Comparison of ENCODE assay signal across 18 cellular contexts in genomic region chr5:39762761-39763160, GRCh38.
DNase-seq lines count a peak whose midpoint lies in the region; ATAC-seq, FAIRE-seq and TF ChIP-seq lines count a peak whose summit lies in the region.
"Had no signal": no experiment of that assay in that cellular context is flagged by ENCODE, and none has a peak within 500 bp of the region (broad histone marks: within the 10 kb centered on the region; RNA-seq: fewer than 3 reads in every experiment).

No MANE protein-coding gene starts in this region.

- no peak overlapping the region for H3K4ac ChIP-seq in mesenchymal stem cell (ENCODE audit: low read depth in 1 of 2, low read length in 2 of 2)

- no peaks in the 10 kb centered on the region for H3K9me3 ChIP-seq in mesenchymal stem cell (ENCODE audit: control insufficient read depth, low read length)
- no peaks in the 10 kb centered on the region for H3K9me3 ChIP-seq in small intestine (ENCODE audit: control insufficient read depth, low read depth)
- H3K9me3 ChIP-seq: Caco-2, HAP-1 had no signal

- no peak for DNase-seq in GM23338 (ENCODE audit: low spot score)
- no peak for DNase-seq in mesenchymal stem cell
- DNase-seq in midbrain (lab: John Stamatoyannopoulos, UW) = no peak
- no peak for DNase-seq in small intestine
- no peak for DNase-seq in HUDEP-2 (lab: John Stamatoyannopoulos, UW; ENCODE audit: unreplicated experiment in 76 of 76)
- DNase-seq: ACHN; AML-193; Caco-2; CD4-positive, alpha-beta T cell; EL; KBM-7 had no signal

- no peaks in the 10 kb centered on the region for H3K9me3 Mint-ChIP-seq in GM23338
- H3K9me3 Mint-ChIP-seq: CD4-positive, alpha-beta T cell; IgD-negative memory B cell had no signal

- no peak overlapping the region for H3K18ac ChIP-seq in mesenchymal stem cell (ENCODE audit: low read depth in 1 of 2, low read length in 2 of 2)

- no peak overlapping the region for H3K27ac Mint-ChIP-seq in GM23338
- H3K27ac Mint-ChIP-seq: CD4-positive, alpha-beta T cell; IgD-negative memory B cell had no signal

- no peak overlapping the region for H3K4me3 ChIP-seq in GM23338
- no peak overlapping the region for H3K4me3 ChIP-seq in mesenchymal stem cell (ENCODE audit: insufficient read depth in 1 of 2, low read depth in 1 of 2, low read length in 2 of 2)
- H3K4me3 ChIP-seq in small intestine (ENCODE audit: low read depth in 1 of 2, low read length in 2 of 2) = no peak overlapping the region
- H3K4me3 ChIP-seq: GM12878, HAP-1 had no signal

- H3K4me1 Mint-ChIP-seq in GM23338 = no peaks in the 10 kb centered on the region

- no peak overlapping the region for H3K4me3 Mint-ChIP-seq in GM23338
- H3K4me3 Mint-ChIP-seq: CD4-positive, alpha-beta T cell; IgD-negative memory B cell had no signal

- ATAC-seq in GM23338 = no peak
- ATAC-seq: GM12878 had no signal

- H2AFZ ChIP-seq in GM23338 = 0 out of 2 replicates have a peak overlapping the region, but pooled peaks have one; percentile 45
- H2AFZ ChIP-seq in mesenchymal stem cell (ENCODE audit: low read depth, low read length) = no peak overlapping the region

- no peak overlapping the region for H3K14ac ChIP-seq in mesenchymal stem cell (ENCODE audit: low read length in 2 of 2)

- H3F3A ChIP-seq in GM23338 (replicated peaks; ENCODE audit: low read depth) = no peaks in the 10 kb centered on the region

- H3K27me3 ChIP-seq in GM23338 (ENCODE audit: insufficient read depth) (no peaks in the 10 kb centered on the region), mesenchymal stem cell (ENCODE audit: control insufficient read depth in 1 of 2, insufficient read depth in 1 of 2, low read length in 2 of 2) (no peaks in the 10 kb centered on the region), small intestine (ENCODE audit: control insufficient read depth in 2 of 2, insufficient read depth in 2 of 2, low read length in 2 of 2) (no peaks in the 10 kb centered on the region)

- 95% methylated on average over 3 of the region's 3 CpGs for WGBS in mesenchymal stem cell
- 76 to 82% (median 80%) methylated on average over 3 of the region's 3 CpGs for whole genome bisulfite sequencing in small intestine, 3 donors

- no peaks in the 10 kb centered on the region for H3K79me1 ChIP-seq in mesenchymal stem cell (replicated peaks; ENCODE audit: low read length, poor library complexity, severe bottlenecking)

- no peak overlapping the region for H3K9ac ChIP-seq in mesenchymal stem cell (ENCODE audit: low read length)

- no peak overlapping the region for H4K8ac ChIP-seq in mesenchymal stem cell (ENCODE audit: low read length)

- H3K23ac ChIP-seq in mesenchymal stem cell (ENCODE audit: low read length in 2 of 2) = no peak overlapping the region

- H2BK12ac ChIP-seq in mesenchymal stem cell (ENCODE audit: low read length in 2 of 2) = no peak overlapping the region

- H4K20me1 ChIP-seq in GM23338 (replicated peaks; ENCODE audit: insufficient read depth) = no peaks in the 10 kb centered on the region

- H3K4me2 ChIP-seq in GM23338 (no peak overlapping the region), mesenchymal stem cell (ENCODE audit: low read length, poor library complexity, severe bottlenecking) (no peak overlapping the region)

- H3K9me2 ChIP-seq in GM23338 (ENCODE audit: insufficient read depth) = no peaks in the 10 kb centered on the region

- H2BK15ac ChIP-seq in mesenchymal stem cell (ENCODE audit: low read depth, poor library complexity, severe bottlenecking) = no peak overlapping the region

- H2AK5ac ChIP-seq in mesenchymal stem cell (ENCODE audit: low read length, severe bottlenecking) = peak overlapping the region; percentile 33

- no peak overlapping the region for H2BK5ac ChIP-seq in mesenchymal stem cell (ENCODE audit: low read depth, low read length, poor library complexity, severe bottlenecking)

- no peaks in the 10 kb centered on the region for H3K4me1 ChIP-seq in GM23338 (ENCODE audit: insufficient read depth)
- H3K4me1 ChIP-seq in mesenchymal stem cell (ENCODE audit: control insufficient read depth, insufficient read depth, low read depth, low read length) = no peaks in the 10 kb centered on the region
- H3K4me1 ChIP-seq in small intestine (ENCODE audit: control insufficient read depth in 2 of 2, insufficient read depth in 1 of 2, low read depth in 1 of 2, low read length in 1 of 2) = no peaks in the 10 kb centered on the region
- H3K4me1 ChIP-seq: Caco-2, HAP-1 had no signal

- FAIRE-seq in endometrium (lab: Jason Lieb, UNC) = peak; percentile 67
- no peak for FAIRE-seq in small intestine (lab: Jason Lieb, UNC)
- FAIRE-seq: D721Med, GM12878 had no signal

- no peaks in the 10 kb centered on the region for H3K36me3 ChIP-seq in GM23338 (ENCODE audit: insufficient read depth)
- H3K36me3 ChIP-seq in mesenchymal stem cell (ENCODE audit: control insufficient read depth in 1 of 2, insufficient read depth in 2 of 2, low read depth in 1 of 2, low read length in 2 of 2) = no peaks in the 10 kb centered on the region
- H3K36me3 ChIP-seq in small intestine (ENCODE audit: control insufficient read depth in 2 of 2, insufficient read depth in 2 of 2, low read length in 2 of 2) = no peaks in the 10 kb centered on the region
- H3K36me3 ChIP-seq: HAP-1 had no signal

- no peak for TF ChIP-seq CTCF in GM23338 (conservative IDR thresholded peaks at IDR 0.05; ENCODE audit: low read depth in 2 of 2)

- no peak overlapping the region for H2BK120ac ChIP-seq in mesenchymal stem cell (ENCODE audit: low read depth, low read length)

- H4K91ac ChIP-seq in mesenchymal stem cell (ENCODE audit: low read length) = no peak overlapping the region

- no peaks in the 10 kb centered on the region for H3K79me2 ChIP-seq in GM23338 (replicated peaks; ENCODE audit: insufficient read depth)

- no peaks in the 10 kb centered on the region for H3K36me3 Mint-ChIP-seq in GM23338 (ENCODE audit: low read depth)
- H3K36me3 Mint-ChIP-seq: IgD-negative memory B cell had no signal

- H3K27ac ChIP-seq in GM23338 (ENCODE audit: low read depth) (no peak overlapping the region), mesenchymal stem cell (ENCODE audit: low read length, poor library complexity, severe bottlenecking) (no peak overlapping the region), small intestine (ENCODE audit: low read depth in 1 of 2, low read length in 1 of 2) (no peak overlapping the region)
- H3K27ac ChIP-seq: C4-2B, HL-60 had no signal

- no peaks in the 10 kb centered on the region for H3K27me3 Mint-ChIP-seq in GM23338 (ENCODE audit: insufficient read depth, low read depth, poor library complexity)
- H3K27me3 Mint-ChIP-seq: IgD-negative memory B cell had no signal

TF ChIP-seq in GM23338, 12 proteins besides CTCF, POLR2A, EP300 and RAD21 (continues in another document):
- no peak for TF ChIP-seq REST (IDR thresholded peaks at IDR 0.05; ENCODE audit: unreplicated experiment)
- no peak for TF ChIP-seq ZNF331 (CRISPR knock-in tag; IDR thresholded peaks at IDR 0.05; ENCODE audit: low read depth)
- TF ChIP-seq STAT1 (IDR thresholded peaks at IDR 0.05; ENCODE audit: unreplicated experiment) = no peak
- no peak for TF ChIP-seq POLR2AphosphoS5 (IDR thresholded peaks at IDR 0.05; ENCODE audit: low read depth)
